In genomic region chr1:206460846-206461426, GRCh38 we compare ENCODE assay signal across 22 cellular contexts. TPM values are rescaled to one million over a fixed set of nuclear protein-coding genes. Genes with fewer than 3 reads are reported as not detected.
DNase-seq lines count a peak whose midpoint lies in the region; ATAC-seq and TF ChIP-seq lines count a peak whose summit lies in the region.
"Had no signal": no experiment of that assay in that cellular context is flagged by ENCODE, and none has a peak within 500 bp of the region (broad histone marks: within the 10 kb centered on the region; RNA-seq: fewer than 3 reads in every experiment).

No MANE protein-coding gene starts in this region.

- H3K9ac ChIP-seq in adipocyte (ENCODE audit: low read length), result peak overlapping the region; percentile 52
- H3K9ac ChIP-seq: neural progenitor cell had no signal

- peaks cover 21% of the 10 kb centered on the region for H3K36me3 ChIP-seq in adipocyte (ENCODE audit: control insufficient read depth, insufficient read depth, low read length, severe bottlenecking)
- H3K36me3 ChIP-seq in stomach, result peaks cover 0 to 37% (median 30%) of the 10 kb centered on the region in 4 donors
- H3K36me3 ChIP-seq: neural progenitor cell had no signal

- H3K9me3 ChIP-seq in adipocyte (ENCODE audit: control insufficient read depth, low read length), result no peaks in the 10 kb centered on the region
- no peaks in the 10 kb centered on the region for H3K9me3 ChIP-seq in right cardiac atrium (ENCODE audit: control insufficient read depth, low read length)
- no peaks in the 10 kb centered on the region for H3K9me3 ChIP-seq in stomach
- H3K9me3 ChIP-seq: adrenal gland, tibial artery had no signal

- ATAC-seq in right cardiac atrium (peak; percentile 21 to 50), HG02763 (IDR thresholded peaks at IDR 0.05; ENCODE audit: unreplicated experiment) (no peak)
- ATAC-seq in activated T-helper 17 cell treated with anti-CD3 and anti-CD28 coated beads, Interleukin-2, amount 50 U/mL, for 72 hours (replicated peaks), result no peak

- no peak overlapping the region for H3K4me3 Mint-ChIP-seq in activated T-helper 17 cell treated with anti-CD3 and anti-CD28 coated beads, Interleukin-2, amount 50 U/mL, for 72 hours
- H3K4me3 Mint-ChIP-seq: activated T-cell treated with anti-CD3 and anti-CD28 coated beads, Interleukin-2, amount 50 U/mL, for 72 hours; CD8-positive, alpha-beta memory T cell; memory B cell; T-helper 17 cell had no signal

- H3K4me3 ChIP-seq in adipocyte (ENCODE audit: low read length) (no peak overlapping the region), fibroblast of mammary gland (ENCODE audit: control insufficient read depth, low read depth, low read length) (no peak overlapping the region), right cardiac atrium (ENCODE audit: low read length) (no peak overlapping the region), stomach (no peak overlapping the region)
- H3K4me3 ChIP-seq: adrenal gland, hepatocyte, neural progenitor cell, PC-9, tibial artery had no signal

- 68% methylated on average over 17 of the region's 17 CpGs for WGBS in right cardiac atrium
- 83 to 88% (median 85%) methylated on average over 17 of the region's 17 CpGs for WGBS in stomach, 5 donors

- intact Hi-C loops in right cardiac atrium (cut with DNase I), result no loop called here
- intact Hi-C loops in stomach (cut with DNase I; ENCODE audit: low total_unique reads), result no loop called here

- H3K4me1 ChIP-seq in adipocyte (ENCODE audit: control insufficient read depth, insufficient read depth, low read length), result peaks cover 56% of the 10 kb centered on the region
- peaks cover 5% of the 10 kb centered on the region for H3K4me1 ChIP-seq in right cardiac atrium (ENCODE audit: control insufficient read depth, insufficient read depth, low read length)
- peaks cover 0 to 20% (median 10%) of the 10 kb centered on the region in 4 donors for H3K4me1 ChIP-seq in stomach
- H3K4me1 ChIP-seq: tibial artery had no signal

- H3K9me3 Mint-ChIP-seq in activated T-helper 17 cell treated with anti-CD3 and anti-CD28 coated beads, Interleukin-2, amount 50 U/mL, for 72 hours, result no peaks in the 10 kb centered on the region
- H3K9me3 Mint-ChIP-seq: activated T-cell treated with anti-CD3 and anti-CD28 coated beads, Interleukin-2, amount 50 U/mL, for 72 hours; CD8-positive, alpha-beta memory T cell; memory B cell; neural progenitor cell had no signal

- H3K27ac ChIP-seq in right cardiac atrium (ENCODE audit: low read length) (peak overlapping the region; percentile 46), stomach (peak overlapping the region in 3 of 5 donors; percentile 4 to 44 (median 24))
- H3K27ac ChIP-seq: foreskin keratinocyte, hepatocyte, neural progenitor cell, PC-9, tibial artery had no signal

- no peaks in the 10 kb centered on the region for H3K27me3 Mint-ChIP-seq in activated T-helper 17 cell treated with anti-CD3 and anti-CD28 coated beads, Interleukin-2, amount 50 U/mL, for 72 hours
- H3K27me3 Mint-ChIP-seq: CD8-positive, alpha-beta memory T cell; memory B cell; T-helper 17 cell had no signal

- H3K27me3 ChIP-seq in adipocyte (replicated peaks; ENCODE audit: control insufficient read depth, insufficient read depth, low read length) (no peaks in the 10 kb centered on the region), right cardiac atrium (ENCODE audit: control insufficient read depth, insufficient read depth) (no peaks in the 10 kb centered on the region), stomach (no peaks in the 10 kb centered on the region)
- H3K27me3 ChIP-seq: adrenal gland, foreskin keratinocyte, hepatocyte, neural progenitor cell, tibial artery had no signal

- DNase-seq in adipocyte (ENCODE audit: low read depth), result no peak
- DNase-seq in fibroblast of mammary gland (ENCODE audit: low read depth), result peak; percentile 40
- DNase-seq in right cardiac atrium, result peak in 2 of 3 donors; percentile 22 to 59
- no peak for DNase-seq in stomach
- no peak for DNase-seq in GM10266 (ENCODE audit: extremely low spot score)
- DNase-seq in amniotic stem cell (lab: John Stamatoyannopoulos, UW), result no peak
- DNase-seq: activated T-cell treated with anti-CD3 and anti-CD28 coated beads, Interleukin-2, amount 50 U/mL, for 72 hours; effector memory CD4-positive, alpha-beta T cell; foreskin keratinocyte; Karpas-422; stimulated activated CD4-positive, alpha-beta T cell treated with anti-CD3 and anti-CD28 coated beads, Interleukin-12 subunit alpha, Interleukin-12 subunit beta, amount 100 ng/mL, for 4 hours; stimulated activated CD4-positive, alpha-beta T cell treated with anti-CD3 and anti-CD28 coated beads, Interleukin-2, amount 100 ng/mL, for 48 hours had no signal

- TF ChIP-seq POLR2A in stomach (IDR thresholded peaks at IDR 0.05), result no peak

- TF ChIP-seq CTCF in fibroblast of mammary gland (conservative IDR thresholded peaks at IDR 0.05; ENCODE audit: control insufficient read depth, insufficient read depth, low read depth, low read length) (no peak), stomach (IDR thresholded peaks at IDR 0.05) (no peak), GM10266 (IDR thresholded peaks at IDR 0.05; ENCODE audit: control insufficient read depth, insufficient read depth, low read depth, missing control alignments) (no peak)

- no peak for TF ChIP-seq EP300 in stomach (IDR thresholded peaks at IDR 0.05)

- no peak overlapping the region for H3K27ac Mint-ChIP-seq in activated T-helper 17 cell treated with anti-CD3 and anti-CD28 coated beads, Interleukin-2, amount 50 U/mL, for 72 hours
- H3K27ac Mint-ChIP-seq: activated T-cell treated with anti-CD3 and anti-CD28 coated beads, Interleukin-2, amount 50 U/mL, for 72 hours; memory B cell; neural progenitor cell had no signal

- H3K36me3 Mint-ChIP-seq in activated T-helper 17 cell treated with anti-CD3 and anti-CD28 coated beads, Interleukin-2, amount 50 U/mL, for 72 hours (ENCODE audit: low read depth), result peaks cover 4% of the 10 kb centered on the region

- H3K4me1 Mint-ChIP-seq in activated T-helper 17 cell treated with anti-CD3 and anti-CD28 coated beads, Interleukin-2, amount 50 U/mL, for 72 hours, result peaks cover 27% of the 10 kb centered on the region

RNA-seq across cellular contexts. Expression of gene IKBKE, which starts 9.3 kb away (rescaled TPM):
- total RNA-seq in right cardiac atrium (1 to 10 TPM; 1.1 to 2.0 (median 1.5) TPM), stomach (10 to 100 TPM in 3 of 5 donors, 1 to 10 TPM in 2; 4.9 to 49.6 (median 15.9) TPM)
- polyA plus RNA-seq in right cardiac atrium (0.54 TPM), stomach (1 to 10 TPM; 5.8 to 8.0 (median 7.2) TPM)
- 10 to 100 TPM; 21.7 to 26.6 TPM for total RNA-seq in activated T-helper 17 cell treated with anti-CD3 and anti-CD28 coated beads, Interleukin-2, amount 50 U/mL, for 72 hours

RNA-seq across cellular contexts. Expression of gene RASSF5, which starts 46.4 kb away (rescaled TPM):
- 10 to 100 TPM; 17.4 to 29.0 (median 22.0) TPM for total RNA-seq in right cardiac atrium
- 9.3 TPM for polyA plus RNA-seq in right cardiac atrium
- total RNA-seq in stomach, result 10 to 100 TPM in 1 of 5 donors, 1 to 10 TPM in 4; 2.2 to 44.5 (median 5.8) TPM
- 10 to 100 TPM in 1 of 3 donors, 1 to 10 TPM in 2; 8.1 to 13.6 (median 9.2) TPM for polyA plus RNA-seq in stomach
- total RNA-seq in activated T-helper 17 cell treated with anti-CD3 and anti-CD28 coated beads, Interleukin-2, amount 50 U/mL, for 72 hours, result 100 to 1,000 TPM; 162 to 227 TPM

Comparison
In these comparisons a context has a peak if more than half of its experiments do, and no peak if none do; other contexts are left out.
1. DNase-seq: peak in fibroblast of mammary gland (single experiment) and right cardiac atrium (2 of 3); none in adipocyte (single experiment), stomach (single experiment), GM10266 (single experiment) and amniotic stem cell (single experiment).
2. ATAC-seq: peak in right cardiac atrium (2 of 2); none in activated T-helper 17 cell treated with anti-CD3 and anti-CD28 coated beads, Interleukin-2, amount 50 U/mL, for 72 hours (single experiment) and HG02763 (single experiment).